8 cellular contexts compared by ENCODE assay signal in the genomic region with DNA sequence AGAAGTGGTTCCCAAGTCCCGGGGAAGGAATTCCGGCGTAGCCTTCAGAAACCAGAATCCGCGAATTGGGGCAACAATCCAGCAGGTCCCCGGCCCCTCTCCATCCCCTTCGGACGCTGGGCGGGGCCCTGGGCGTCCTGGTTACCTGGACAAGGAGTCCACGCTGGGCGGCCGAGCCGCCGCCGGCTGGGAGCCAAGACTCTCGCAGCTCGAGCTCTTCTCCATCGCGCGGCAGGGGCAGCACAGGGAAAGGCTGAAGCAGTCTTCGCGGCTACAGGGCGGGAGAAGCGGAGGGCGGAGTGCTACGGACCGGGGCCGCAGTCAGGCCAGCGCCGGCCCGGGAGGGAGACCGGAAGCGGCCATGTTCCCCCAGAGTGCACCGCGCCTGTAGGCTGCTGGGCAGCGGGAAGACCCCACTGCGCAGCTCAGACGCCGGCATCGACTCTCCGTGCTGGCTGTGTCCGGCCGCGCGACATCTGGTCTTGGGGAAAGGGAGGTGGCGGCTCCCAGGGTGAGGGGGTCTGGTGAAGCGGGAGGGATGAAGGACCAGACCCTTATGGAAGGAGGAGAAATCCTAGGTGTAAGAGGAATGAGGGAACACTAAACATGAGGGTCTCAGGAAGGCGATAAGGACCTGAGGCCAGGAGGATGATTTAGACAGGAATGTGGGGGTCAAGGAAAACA. TPM values are rescaled to one million over a fixed set of nuclear protein-coding genes. Genes with fewer than 3 reads are reported as not detected.
DNase-seq lines count a peak whose midpoint lies in the region; ATAC-seq, FAIRE-seq and TF ChIP-seq lines count a peak whose summit lies in the region.

A gene (minus strand): TSS at position 378 of the 684 bp plus-strand sequence. CDS start 153 bp downstream, at position 225.

- TF ChIP-seq RAD21 in A549 (conservative IDR thresholded peaks at IDR 0.05 in 1 of 2, IDR thresholded peaks at IDR 0.05 in 1 of 2): no peak; a peak in 1 of 5 replicates

- H3K27me3 Mint-ChIP-seq in chondrocyte (ENCODE audit: low read depth): no peaks in the 10 kb centered on the region

- ATAC-seq in A549 (peak; percentile 99 to 100), GM18508 (IDR thresholded peaks at IDR 0.05; ENCODE audit: insufficient read depth, unreplicated experiment) (peak; percentile 91), HG02973 (IDR thresholded peaks at IDR 0.05; ENCODE audit: unreplicated experiment) (peak; percentile 98)

- peak within 1 kb of the TSS; percentile 88 for H3K4me2 ChIP-seq in A549

- peaks cover 25% of the 10 kb centered on the region; the same call in 2 of the 3 replicates for H3K4me1 ChIP-seq in A549

- peak within 1 kb of the TSS; percentile 84 for H3K4me3 ChIP-seq in A549
- H3K4me3 ChIP-seq in kidney epithelial cell (ENCODE audit: low read depth, low read length): peak within 1 kb of the TSS; percentile 95

- H3K9me3 ChIP-seq in A549: no peaks in the 10 kb centered on the region

- FAIRE-seq in A549 (lab: Jason Lieb, UNC): no peak

- H3K27ac Mint-ChIP-seq in chondrocyte (ENCODE audit: unreplicated experiment): peak within 1 kb of the TSS; percentile 100

- H3K27ac ChIP-seq in A549: peak within 1 kb of the TSS; percentile 98 to 100

- no peaks in the 10 kb centered on the region for H3K36me3 Mint-ChIP-seq in chondrocyte (ENCODE audit: low read depth)

- CTCF ChIA-PET in A549 (lab: Yijun Ruan, JAX): interaction anchor here (0.6 to 1.4 kb wide), 3 partner anchors 131 to 420 kb away, joined by 3 to 5 read pairs (median 3); no protein-coding TSS in a partner anchor

- POLR2A ChIA-PET in A549 (lab: Yijun Ruan, JAX): interaction anchor here (0.6 to 1.7 kb wide), 6 partner anchors 11 to 470 kb away, joined by 3 to 4 read pairs (median 4); a partner anchor contains a TSS

- peak; percentile 49 to 71 for DNase-seq in A549 (ENCODE audit: low read depth in 1 of 2, low spot score in 1 of 2)
- DNase-seq in NCI-H2196 (lab: John Stamatoyannopoulos, UW; ENCODE audit: unreplicated experiment): peak; percentile 51
- DNase-seq in activated CD4-positive, CD25-positive, alpha-beta regulatory T cell treated with anti-CD3 and anti-CD28 coated beads, Interleukin-2, amount 50 U/mL, for 72 hours: peak; percentile 74
- peak; percentile 95 for DNase-seq in chondrocyte (ENCODE audit: low spot score)
- DNase-seq in kidney epithelial cell (ENCODE audit: low read depth): no peak
- DNase-seq in stimulated activated CD4-positive, alpha-beta T cell treated with anti-CD3 and anti-CD28 coated beads, Interleukin-15, amount 100 ng/mL, for 48 hours (ENCODE audit: low read depth in 2 of 2): peak; percentile 17 to 43

- WGBS in A549 (ENCODE audit: missing lambda C conversion rate): 0% methylated on average over 17 of the region's 49 CpGs

- no peaks in the 10 kb centered on the region for H3K9me3 Mint-ChIP-seq in chondrocyte (ENCODE audit: low read depth)

- peak; percentile 95 for TF ChIP-seq POLR2A in A549 (IDR thresholded peaks at IDR 0.05; ENCODE audit: low read length)

- peak within 1 kb of the TSS; percentile 100 for H3K4me3 Mint-ChIP-seq in chondrocyte (ENCODE audit: unreplicated experiment)

- H3K27me3 ChIP-seq in kidney epithelial cell (ENCODE audit: control insufficient read depth, insufficient read depth, low read length): no peaks in the 10 kb centered on the region

- no peak for TF ChIP-seq EP300 in A549 (IDR thresholded peaks at IDR 0.05)

- peaks cover 46% of the 10 kb centered on the region for H3K4me1 Mint-ChIP-seq in chondrocyte (ENCODE audit: low read depth)

- TF ChIP-seq CTCF in A549 (IDR thresholded peaks at IDR 0.05) (no peak), chondrocyte (IDR thresholded peaks at IDR 0.05) (no peak), kidney epithelial cell (IDR thresholded peaks at IDR 0.05; ENCODE audit: insufficient read depth, low read length, poor library complexity, severe bottlenecking) (no peak)

- H3K36me3 ChIP-seq in kidney epithelial cell (ENCODE audit: control insufficient read depth, insufficient read depth, low read length): no peaks in the 10 kb centered on the region

TF ChIP-seq in A549, 52 proteins besides CTCF, POLR2A, EP300 and RAD21:
- TF ChIP-seq, protein P1, sequence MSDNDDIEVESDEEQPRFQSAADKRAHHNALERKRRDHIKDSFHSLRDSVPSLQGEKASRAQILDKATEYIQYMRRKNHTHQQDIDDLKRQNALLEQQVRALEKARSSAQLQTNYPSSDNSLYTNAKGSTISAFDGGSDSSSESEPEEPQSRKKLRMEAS (IDR thresholded peaks at IDR 0.05): peak; percentile 84
- TF ChIP-seq PHF8 (IDR thresholded peaks at IDR 0.05; ENCODE audit: borderline replicate concordance, low read depth) (peak; percentile 76; the same call in 1 of the 2 replicates), RNF2 (IDR thresholded peaks at IDR 0.05; ENCODE audit: borderline replicate concordance, low read depth) (no peak), KDM5A (IDR thresholded peaks at IDR 0.05) (peak; percentile 75), JUN (IDR thresholded peaks at IDR 0.05) (peak; percentile 38 to 89; a peak in 4 of 5 replicates), JUNB (IDR thresholded peaks at IDR 0.05) (no peak), SREBF2 (IDR thresholded peaks at IDR 0.05) (no peak), FOSB (CRISPR knock-in tag; IDR thresholded peaks at IDR 0.05) (0 out of 2 replicates have a peak, but pooled peaks have one; percentile 17)
- TF ChIP-seq, protein P2, sequence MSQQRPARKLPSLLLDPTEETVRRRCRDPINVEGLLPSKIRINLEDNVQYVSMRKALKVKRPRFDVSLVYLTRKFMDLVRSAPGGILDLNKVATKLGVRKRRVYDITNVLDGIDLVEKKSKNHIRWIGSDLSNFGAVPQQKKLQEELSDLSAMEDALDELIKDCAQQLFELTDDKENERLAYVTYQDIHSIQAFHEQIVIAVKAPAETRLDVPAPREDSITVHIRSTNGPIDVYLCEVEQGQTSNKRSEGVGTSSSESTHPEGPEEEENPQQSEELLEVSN (IDR thresholded peaks at IDR 0.05; ENCODE audit: borderline replicate concordance, low read depth): peak; percentile 68; the same call in 1 of the 2 replicates
- TF ChIP-seq, protein P3, sequence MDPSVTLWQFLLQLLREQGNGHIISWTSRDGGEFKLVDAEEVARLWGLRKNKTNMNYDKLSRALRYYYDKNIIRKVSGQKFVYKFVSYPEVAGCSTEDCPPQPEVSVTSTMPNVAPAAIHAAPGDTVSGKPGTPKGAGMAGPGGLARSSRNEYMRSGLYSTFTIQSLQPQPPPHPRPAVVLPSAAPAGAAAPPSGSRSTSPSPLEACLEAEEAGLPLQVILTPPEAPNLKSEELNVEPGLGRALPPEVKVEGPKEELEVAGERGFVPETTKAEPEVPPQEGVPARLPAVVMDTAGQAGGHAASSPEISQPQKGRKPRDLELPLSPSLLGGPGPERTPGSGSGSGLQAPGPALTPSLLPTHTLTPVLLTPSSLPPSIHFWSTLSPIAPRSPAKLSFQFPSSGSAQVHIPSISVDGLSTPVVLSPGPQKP (IDR thresholded peaks at IDR 0.05; ENCODE audit: low read depth, low read length): no peak
- TF ChIP-seq, protein P4, sequence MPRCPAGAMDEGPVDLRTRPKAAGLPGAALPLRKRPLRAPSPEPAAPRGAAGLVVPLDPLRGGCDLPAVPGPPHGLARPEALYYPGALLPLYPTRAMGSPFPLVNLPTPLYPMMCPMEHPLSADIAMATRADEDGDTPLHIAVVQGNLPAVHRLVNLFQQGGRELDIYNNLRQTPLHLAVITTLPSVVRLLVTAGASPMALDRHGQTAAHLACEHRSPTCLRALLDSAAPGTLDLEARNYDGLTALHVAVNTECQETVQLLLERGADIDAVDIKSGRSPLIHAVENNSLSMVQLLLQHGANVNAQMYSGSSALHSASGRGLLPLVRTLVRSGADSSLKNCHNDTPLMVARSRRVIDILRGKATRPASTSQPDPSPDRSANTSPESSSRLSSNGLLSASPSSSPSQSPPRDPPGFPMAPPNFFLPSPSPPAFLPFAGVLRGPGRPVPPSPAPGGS (IDR thresholded peaks at IDR 0.05): peak; percentile 82

RNA-seq across cellular contexts. Expression of the gene that starts here (rescaled TPM):
- 25.4 and 28.7 TPM in 2 replicates for polyA plus RNA-seq in A549 (2011; rRNA removed)
- 5.6 and 7.3 TPM in 2 replicates for polyA plus RNA-seq in A549 (2012; cell fraction: cytosol; rRNA removed)
- 4.2 and 4.3 TPM in 2 replicates for polyA plus RNA-seq in A549 (2012; cell fraction: nucleus; rRNA removed)
- 20.0 to 22.2 TPM (median 20.2 TPM) in 3 replicates for polyA plus RNA-seq in A549 (2017; fragmentation: RNase III; extraction: RNeasy Plus Mini Kit Qiagen cat#74134 plus additional on column Dnase treatment)
- 18.0 and 18.5 TPM in 2 replicates for polyA minus RNA-seq in A549 (2011; rRNA and poly(A)+ RNA removed)
- total RNA-seq in chondrocyte: 51.7 to 59.5 TPM (median 52.1 TPM) in 3 replicates
- total RNA-seq in kidney epithelial cell: 33.9 and 46.3 TPM in 2 replicates
